In the genomic region with DNA sequence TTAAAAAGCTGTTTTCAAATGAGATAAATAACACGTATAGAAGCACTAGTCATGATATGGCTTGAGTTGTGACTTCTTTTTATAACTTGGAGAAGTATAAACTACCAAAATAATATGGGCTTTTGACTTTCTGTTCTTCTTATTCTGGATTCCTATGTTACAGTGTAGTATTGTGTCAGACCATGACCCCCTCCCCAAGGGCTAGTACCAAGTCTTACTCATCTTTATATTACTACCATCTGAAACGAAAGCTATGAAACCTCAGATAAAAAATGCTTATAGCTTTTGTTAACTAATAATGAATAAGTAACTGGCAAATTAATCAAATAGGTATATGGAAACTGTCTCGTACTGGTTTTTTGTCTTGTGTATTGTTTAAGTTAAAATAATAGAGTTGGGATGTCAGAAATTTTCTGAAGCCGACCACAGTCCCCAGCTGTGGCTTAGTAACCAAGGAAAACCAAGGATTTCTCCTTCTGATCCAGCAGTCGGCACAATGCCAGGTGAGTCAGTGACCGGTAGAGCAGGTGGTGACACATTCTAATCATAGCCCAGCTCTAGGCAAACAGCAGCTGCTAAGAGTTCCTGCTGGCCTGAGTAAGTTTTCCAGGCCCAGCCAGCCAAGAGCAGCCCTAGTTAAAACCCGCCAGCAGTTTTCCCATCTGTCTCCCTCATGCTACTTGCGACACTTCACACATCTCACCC, we compare ENCODE assay signal across 10 cellular contexts.
A peak's percentile ranks its signal among the peaks of the same experiment; 100 is the strongest.
DNase-seq lines count a peak whose midpoint lies in the region; ATAC-seq and TF ChIP-seq lines count a peak whose summit lies in the region.
"Had no signal": no experiment of that assay in that cellular context is flagged by ENCODE, and none has a peak within 500 bp of the region (broad histone marks: within the 10 kb centered on the region; RNA-seq: fewer than 3 reads in every experiment).

No MANE protein-coding gene starts in this region.

- peak overlapping the region; percentile 81 for H3K27ac Mint-ChIP-seq in mesothelial cell of epicardium
- H3K27ac Mint-ChIP-seq: naive B cell had no signal

- peaks cover 54% of the 10 kb centered on the region for H3K4me1 Mint-ChIP-seq in mesothelial cell of epicardium
- H3K4me1 Mint-ChIP-seq: naive B cell had no signal

- DNase-seq in DMS153 (lab: John Stamatoyannopoulos, UW) (peak; percentile 72), NCI-H2171 (lab: John Stamatoyannopoulos, UW) (peak; percentile 3), cerebellar cortex (ENCODE audit: low spot score) (peak; percentile 58), mesothelial cell of epicardium (ENCODE audit: low spot score in 2 of 2, unreplicated experiment in 2 of 2) (peak in 1 of 2 experiments; percentile 52), HEK293T (ENCODE audit: extremely low spot score) (no peak), Kasumi-1 (lab: John Stamatoyannopoulos, UW) (no peak), MV-4-11 (lab: John Stamatoyannopoulos, UW) (no peak)
- DNase-seq: naive B cell had no signal

- H3K9me3 Mint-ChIP-seq in mesothelial cell of epicardium: peaks cover 6% of the 10 kb centered on the region

- H3K36me3 Mint-ChIP-seq in mesothelial cell of epicardium: no peaks in the 10 kb centered on the region

- H3K4me3 Mint-ChIP-seq in mesothelial cell of epicardium: no peak overlapping the region
- H3K4me3 Mint-ChIP-seq: naive B cell had no signal

- H3K27me3 Mint-ChIP-seq in mesothelial cell of epicardium (ENCODE audit: low read depth): no peaks in the 10 kb centered on the region
- H3K27me3 Mint-ChIP-seq: naive B cell had no signal

- ATAC-seq in HG03460 (IDR thresholded peaks at IDR 0.05; ENCODE audit: unreplicated experiment): no peak
- ATAC-seq: GM12878 had no signal

- POLR2A ChIA-PET in HEK293T (lab: Yijun Ruan, JAX): no interaction called here

- TF ChIP-seq CTCF in mesothelial cell of epicardium (IDR thresholded peaks at IDR 0.05; ENCODE audit: unreplicated experiment): no peak

- CTCF ChIA-PET in HEK293T (lab: Yijun Ruan, JAX): interaction anchor here (0.7 kb wide), 1 partner anchor 10 kb away, joined by 3 read pairs; no protein-coding TSS in a partner anchor

TF ChIP-seq in HEK293T, 16 proteins besides CTCF, POLR2A, EP300 and RAD21:
- TF ChIP-seq FOXA1 (IDR thresholded peaks at IDR 0.05): no peak
- TF ChIP-seq ELF4 (IDR thresholded peaks at IDR 0.05): no peak
- no peak for TF ChIP-seq HDGF (IDR thresholded peaks at IDR 0.05; ENCODE audit: borderline replicate concordance)
- TF ChIP-seq ZNF384 (IDR thresholded peaks at IDR 0.05): no peak
- TF ChIP-seq NFRKB (IDR thresholded peaks at IDR 0.05): no peak
- no peak for TF ChIP-seq CTBP1 (IDR thresholded peaks at IDR 0.05; ENCODE audit: borderline replicate concordance)
- TF ChIP-seq ARNT (IDR thresholded peaks at IDR 0.05): no peak
- TF ChIP-seq FOXM1 (IDR thresholded peaks at IDR 0.05; ENCODE audit: borderline replicate concordance): no peak
- TF ChIP-seq L3MBTL2 (conservative IDR thresholded peaks at IDR 0.05): no peak
- TF ChIP-seq FOXK2 (IDR thresholded peaks at IDR 0.05): no peak
- no peak for TF ChIP-seq SP1 (IDR thresholded peaks at IDR 0.05)

Comparison
In these comparisons a context has a peak if more than half of its experiments do, and no peak if none do; other contexts are left out.
1. DNase-seq: peak in DMS153 (single experiment), NCI-H2171 (single experiment) and cerebellar cortex (single experiment); none in HEK293T (single experiment), Kasumi-1 (0 of 2) and MV-4-11 (single experiment).